Comparison of ENCODE assay signal across 8 cellular contexts in the genomic region with DNA sequence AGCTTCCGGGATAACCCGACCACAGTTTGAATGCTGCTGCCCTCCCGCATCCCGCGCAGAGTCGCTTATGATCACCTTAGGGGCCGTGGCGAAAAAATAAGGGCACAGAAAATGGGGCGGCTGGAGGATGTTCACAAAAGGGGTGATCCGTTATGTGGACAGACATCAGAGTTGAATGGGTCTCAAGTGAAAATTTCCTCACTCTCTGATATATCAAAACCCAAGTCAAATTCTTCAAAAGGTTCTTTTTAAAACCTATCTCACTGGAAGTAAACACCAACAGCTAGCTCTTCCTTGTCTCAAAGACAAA. TPM values are rescaled to one million over a fixed set of nuclear protein-coding genes. Genes with fewer than 3 reads are reported as not detected.
DNase-seq lines count a peak whose midpoint lies in the region; ATAC-seq, FAIRE-seq and TF ChIP-seq lines count a peak whose summit lies in the region.

No MANE protein-coding gene starts in this region.

- ATAC-seq in HG03039 (IDR thresholded peaks at IDR 0.05; ENCODE audit: unreplicated experiment) (peak; percentile 9), HG03175 (IDR thresholded peaks at IDR 0.05; ENCODE audit: unreplicated experiment) (no peak)

- no peak for FAIRE-seq in bronchial epithelial cell (lab: Jason Lieb, UNC)

- DNase-seq in AG04449 (ENCODE audit: low read depth, low spot score): no peak
- DNase-seq in bronchial epithelial cell (ENCODE audit: low read depth): no peak
- no peak for DNase-seq in AML-193 (lab: John Stamatoyannopoulos, UW)
- DNase-seq in activated effector memory CD4-positive, alpha-beta T cell treated with anti-CD3 and anti-CD28 coated beads, Interleukin-2, amount 50 U/mL, for 16 hours: no peak
- DNase-seq in DMS79 treated with DMSO at 0.1 percent for 48 hours (lab: John Stamatoyannopoulos, UW): no peak

- CTCF ChIA-PET in AG04449 (lab: Yijun Ruan, JAX): interaction anchor here (0.6 kb wide), 1 partner anchor 1014 kb away, joined by 3 read pairs; no protein-coding TSS in a partner anchor

- H3K9me3 ChIP-seq in muscle layer of colon (ENCODE audit: low read length): no peaks in the 10 kb centered on the region

- H3K27ac ChIP-seq in muscle layer of colon (ENCODE audit: low read depth, low read length): peak overlapping the region; percentile 85

- H3K9ac ChIP-seq in muscle layer of colon (ENCODE audit: low read length): no peak overlapping the region

- H3K27me3 ChIP-seq in bronchial epithelial cell (ENCODE audit: control insufficient read depth, insufficient read depth, low read length): no peaks in the 10 kb centered on the region
- no peaks in the 10 kb centered on the region for H3K27me3 ChIP-seq in muscle layer of colon (ENCODE audit: control insufficient read depth in 1 of 2, insufficient read depth in 2 of 2, low read length in 2 of 2)

- no peaks in the 10 kb centered on the region for H3K36me3 ChIP-seq in bronchial epithelial cell (ENCODE audit: control insufficient read depth, insufficient read depth, low read length)
- no peaks in the 10 kb centered on the region for H3K36me3 ChIP-seq in muscle layer of colon (ENCODE audit: insufficient read depth, low read length)

- TF ChIP-seq CTCF in AG04449 (IDR thresholded peaks at IDR 0.05; ENCODE audit: insufficient read depth, low read length, missing control alignments): no peak
- TF ChIP-seq CTCF in bronchial epithelial cell (IDR thresholded peaks at IDR 0.05; ENCODE audit: insufficient read depth, low read length, severe bottlenecking): no peak

- POLR2A ChIA-PET in AG04449 (lab: Yijun Ruan, JAX): no interaction called here

- H3K4me3 ChIP-seq in AG04449 (ENCODE audit: low read depth, low read length) (peak overlapping the region; percentile 64), bronchial epithelial cell (ENCODE audit: low read depth, low read length) (peak overlapping the region; percentile 63), muscle layer of colon (ENCODE audit: low read depth in 1 of 2, low read length in 2 of 2) (peak overlapping the region; percentile 63 to 85)

- H3K4me1 ChIP-seq in muscle layer of colon (ENCODE audit: insufficient read depth, low read length): peaks cover 11% of the 10 kb centered on the region

RNA-seq across cellular contexts. Expression of a gene that starts 0.4 kb away (rescaled TPM):
- total RNA-seq in bronchial epithelial cell: 2.4 and 4.2 TPM in 2 replicates

RNA-seq across cellular contexts. Expression of a gene that starts 36.9 kb away (rescaled TPM):
- total RNA-seq in bronchial epithelial cell: under 0.01 TPM in 1 of 2 replicates, not detected in the other
